In the genomic region with DNA sequence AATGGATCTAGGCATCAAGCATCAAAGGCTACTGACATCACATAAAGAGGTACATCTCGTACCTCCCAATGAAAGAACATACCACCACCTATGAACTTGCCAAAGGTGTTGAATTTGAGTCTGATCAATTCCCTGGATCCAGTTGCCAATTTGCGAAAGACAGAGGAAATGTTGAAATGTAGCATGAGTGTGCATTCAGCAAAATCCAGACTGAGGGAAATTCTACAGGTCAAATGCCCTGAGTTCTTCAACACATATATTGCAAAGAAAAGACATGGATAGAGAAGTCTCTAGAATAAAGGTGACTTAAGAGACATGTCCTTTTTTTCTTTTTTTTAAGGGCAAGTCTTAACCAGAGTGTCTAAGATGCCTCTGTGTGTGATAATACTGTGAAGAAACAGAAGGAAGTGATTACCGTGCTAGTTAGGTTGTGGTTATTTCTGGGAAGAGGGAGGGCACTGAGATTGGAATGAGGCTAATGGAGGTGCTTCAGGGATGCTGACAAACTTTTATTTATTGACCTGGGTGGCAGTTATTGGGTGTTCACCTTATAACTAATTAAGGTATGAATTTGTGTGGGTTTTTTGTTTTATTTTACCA, we compare ENCODE assay signal across 31 cellular contexts.
DNase-seq lines count a peak whose midpoint lies in the region; ATAC-seq, FAIRE-seq and TF ChIP-seq lines count a peak whose summit lies in the region.
"Had no signal": no experiment of that assay in that cellular context is flagged by ENCODE, and none has a peak within 500 bp of the region (broad histone marks: within the 10 kb centered on the region; RNA-seq: fewer than 3 reads in every experiment).

No MANE protein-coding gene starts in this region.

- TF ChIP-seq CTCF in AG10803 (conservative IDR thresholded peaks at IDR 0.05; ENCODE audit: low read length), result no peak
- TF ChIP-seq CTCF in HFFc6 (IDR thresholded peaks at IDR 0.05), result no peak
- no peak for TF ChIP-seq CTCF in bronchial epithelial cell (IDR thresholded peaks at IDR 0.05; ENCODE audit: insufficient read depth, low read length, severe bottlenecking)

- no peak overlapping the region for H3K18ac ChIP-seq in mesenchymal stem cell (ENCODE audit: low read depth in 1 of 2, low read length in 2 of 2)

- H3K27ac Mint-ChIP-seq in HFFc6, result peak overlapping the region; percentile 7; the same call in 1 of the 2 replicates
- H3K27ac Mint-ChIP-seq: activated CD4-positive, alpha-beta memory T cell treated with anti-CD3 and anti-CD28 coated beads for 36 hours; activated naive CD8-positive, alpha-beta T cell treated with anti-CD3 and anti-CD28 coated beads, Interleukin-2, amount 50 U/mL, for 24 hours; immature natural killer cell; memory B cell had no signal

- no peak overlapping the region for H2BK15ac ChIP-seq in mesenchymal stem cell (ENCODE audit: low read depth, poor library complexity, severe bottlenecking)

- ATAC-seq in GM18870 (IDR thresholded peaks at IDR 0.05; ENCODE audit: unreplicated experiment), result no peak
- ATAC-seq: activated naive CD8-positive, alpha-beta T cell treated with anti-CD3 and anti-CD28 coated beads, Interleukin-2, amount 50 U/mL, for 24 hours; HCT116; left lobe of liver; right lobe of liver had no signal

- H3K9me3 ChIP-seq in mesenchymal stem cell (ENCODE audit: control insufficient read depth, low read length), result peaks cover 6% of the 10 kb centered on the region
- H3K9me3 ChIP-seq: prostate gland, right lobe of liver, stomach, thyroid gland, uterus had no signal

- H2BK120ac ChIP-seq in mesenchymal stem cell (ENCODE audit: low read depth, low read length), result no peak overlapping the region

- no peak for FAIRE-seq in bronchial epithelial cell (lab: Jason Lieb, UNC)

- H3K4ac ChIP-seq in mesenchymal stem cell (ENCODE audit: low read depth in 1 of 2, low read length in 2 of 2), result no peak overlapping the region

- no peak overlapping the region for H2BK5ac ChIP-seq in mesenchymal stem cell (ENCODE audit: low read depth, low read length, poor library complexity, severe bottlenecking)

- no peak overlapping the region for H2BK12ac ChIP-seq in mesenchymal stem cell (ENCODE audit: low read length in 2 of 2)

- no peaks in the 10 kb centered on the region for H3K4me1 ChIP-seq in mesenchymal stem cell (ENCODE audit: control insufficient read depth, insufficient read depth, low read depth, low read length)
- H3K4me1 ChIP-seq: prostate gland, right lobe of liver, stomach, thyroid gland, uterus had no signal

- H2AK5ac ChIP-seq in mesenchymal stem cell (ENCODE audit: low read length, severe bottlenecking), result no peak overlapping the region

- H2AFZ ChIP-seq in mesenchymal stem cell (ENCODE audit: low read depth, low read length), result no peak overlapping the region

- 89% methylated on average over 3 of the region's 3 CpGs for WGBS in mesenchymal stem cell

- no peak overlapping the region for H3K23ac ChIP-seq in mesenchymal stem cell (ENCODE audit: low read length in 2 of 2)

- peaks cover under 1% of the 10 kb centered on the region; the same call in 1 of the 2 replicates for H3K36me3 Mint-ChIP-seq in HFFc6 (ENCODE audit: low read depth)
- H3K36me3 Mint-ChIP-seq: activated CD4-positive, alpha-beta memory T cell treated with anti-CD3 and anti-CD28 coated beads for 36 hours; immature natural killer cell; memory B cell had no signal

- DNase-seq in AG10803 (ENCODE audit: low read depth) (peak; percentile 80), HFFc6 (no peak), bronchial epithelial cell (ENCODE audit: low read depth) (peak; percentile 47), mesenchymal stem cell (peak; percentile 17), cortex of kidney (lab: John Stamatoyannopoulos, UW) (no peak), NCI-H2081 treated with DMSO at 0.1 percent for 48 hours (lab: John Stamatoyannopoulos, UW) (no peak)
- DNase-seq: activated CD4-positive, alpha-beta memory T cell treated with anti-CD3 and anti-CD28 coated beads for 36 hours; activated CD4-positive, alpha-beta T cell treated with anti-CD3 and anti-CD28 coated beads for 1 hour; activated naive CD4-positive, alpha-beta T cell; activated naive CD8-positive, alpha-beta T cell treated with anti-CD3 and anti-CD28 coated beads, Interleukin-2, amount 50 U/mL, for 24 hours; COR-L47; DMS53; dorsolateral prefrontal cortex; immature natural killer cell; MV-4-11; NCI-H1694 treated with DMSO at 0.1 percent for 48 hours; NCI-H2171 treated with DMSO at 0.1 percent for 48 hours; NCI-H510A; right lobe of liver; stimulated activated CD4-positive, alpha-beta T cell treated with anti-CD3 and anti-CD28 coated beads, Interleukin-12 subunit alpha, Interleukin-12 subunit beta, amount 100 ng/mL, for 4 hours; stimulated activated CD4-positive, alpha-beta T cell treated with anti-CD3 and anti-CD28 coated beads, Interleukin-2, amount 100 ng/mL, for 48 hours; stomach; thyroid gland; uterus had no signal

- no peaks in the 10 kb centered on the region for H3K79me1 ChIP-seq in mesenchymal stem cell (replicated peaks; ENCODE audit: low read length, poor library complexity, severe bottlenecking)

- H3K27me3 Mint-ChIP-seq in HFFc6 (ENCODE audit: insufficient read depth), result no peaks in the 10 kb centered on the region
- H3K27me3 Mint-ChIP-seq: activated naive CD8-positive, alpha-beta T cell treated with anti-CD3 and anti-CD28 coated beads, Interleukin-2, amount 50 U/mL, for 24 hours had no signal

- H3K4me3 Mint-ChIP-seq in HFFc6, result no peak overlapping the region
- H3K4me3 Mint-ChIP-seq: activated CD4-positive, alpha-beta memory T cell treated with anti-CD3 and anti-CD28 coated beads for 36 hours; activated naive CD8-positive, alpha-beta T cell treated with anti-CD3 and anti-CD28 coated beads, Interleukin-2, amount 50 U/mL, for 24 hours; central memory CD8-positive, alpha-beta T cell; immature natural killer cell; memory B cell had no signal

- H4K91ac ChIP-seq in mesenchymal stem cell (ENCODE audit: low read length), result no peak overlapping the region

- H3K4me3 ChIP-seq in AG10803 (ENCODE audit: low read length), result no peak overlapping the region
- H3K4me3 ChIP-seq in bronchial epithelial cell (ENCODE audit: low read depth, low read length), result no peak overlapping the region
- H3K4me3 ChIP-seq in mesenchymal stem cell (ENCODE audit: insufficient read depth in 1 of 2, low read depth in 1 of 2, low read length in 2 of 2), result no peak overlapping the region
- H3K4me3 ChIP-seq: dorsolateral prefrontal cortex, prostate gland, right lobe of liver, stomach, thyroid gland, uterus had no signal

- H3K27me3 ChIP-seq in bronchial epithelial cell (ENCODE audit: control insufficient read depth, insufficient read depth, low read length) (no peaks in the 10 kb centered on the region), mesenchymal stem cell (ENCODE audit: control insufficient read depth in 1 of 2, insufficient read depth in 1 of 2, low read length in 2 of 2) (no peaks in the 10 kb centered on the region)
- H3K27me3 ChIP-seq: dorsolateral prefrontal cortex, right lobe of liver, stomach, thyroid gland, uterus had no signal

- no peak overlapping the region for H3K4me2 ChIP-seq in mesenchymal stem cell (ENCODE audit: low read length, poor library complexity, severe bottlenecking)

- H3K36me3 ChIP-seq in bronchial epithelial cell (ENCODE audit: control insufficient read depth, insufficient read depth, low read length) (no peaks in the 10 kb centered on the region), mesenchymal stem cell (ENCODE audit: control insufficient read depth in 1 of 2, insufficient read depth in 2 of 2, low read depth in 1 of 2, low read length in 2 of 2) (no peaks in the 10 kb centered on the region)
- H3K36me3 ChIP-seq: prostate gland, right lobe of liver, stomach, thyroid gland, uterus had no signal

- H3K4me1 Mint-ChIP-seq in HFFc6 (ENCODE audit: low read depth), result peaks cover 32% of the 10 kb centered on the region
- H3K4me1 Mint-ChIP-seq: activated naive CD8-positive, alpha-beta T cell treated with anti-CD3 and anti-CD28 coated beads, Interleukin-2, amount 50 U/mL, for 24 hours; central memory CD8-positive, alpha-beta T cell; immature natural killer cell; memory B cell had no signal

- no peak overlapping the region for H3K9ac ChIP-seq in mesenchymal stem cell (ENCODE audit: low read length)

- H4K8ac ChIP-seq in mesenchymal stem cell (ENCODE audit: low read length), result no peak overlapping the region

- H3K9me3 Mint-ChIP-seq in HFFc6, result 0 out of 2 replicates have a peak, but pooled peaks cover under 1% of the 10 kb centered on the region
- H3K9me3 Mint-ChIP-seq: activated CD4-positive, alpha-beta memory T cell treated with anti-CD3 and anti-CD28 coated beads for 36 hours; activated naive CD8-positive, alpha-beta T cell treated with anti-CD3 and anti-CD28 coated beads, Interleukin-2, amount 50 U/mL, for 24 hours; central memory CD8-positive, alpha-beta T cell; immature natural killer cell; memory B cell had no signal

- H3K27ac ChIP-seq in mesenchymal stem cell (ENCODE audit: low read length, poor library complexity, severe bottlenecking), result no peak overlapping the region
- H3K27ac ChIP-seq: C4-2B, dorsolateral prefrontal cortex, prostate gland, right lobe of liver, stomach, thyroid gland, uterus had no signal

- no peak overlapping the region for H3K14ac ChIP-seq in mesenchymal stem cell (ENCODE audit: low read length in 2 of 2)

Comparison
In these comparisons a context has a peak if more than half of its experiments do, and no peak if none do; other contexts are left out.
1. DNase-seq: peak in AG10803 (single experiment), bronchial epithelial cell (single experiment) and mesenchymal stem cell (single experiment); none in HFFc6 (single experiment), cortex of kidney (single experiment) and NCI-H2081 treated with DMSO at 0.1 percent for 48 hours (single experiment).